In the genomic region with DNA sequence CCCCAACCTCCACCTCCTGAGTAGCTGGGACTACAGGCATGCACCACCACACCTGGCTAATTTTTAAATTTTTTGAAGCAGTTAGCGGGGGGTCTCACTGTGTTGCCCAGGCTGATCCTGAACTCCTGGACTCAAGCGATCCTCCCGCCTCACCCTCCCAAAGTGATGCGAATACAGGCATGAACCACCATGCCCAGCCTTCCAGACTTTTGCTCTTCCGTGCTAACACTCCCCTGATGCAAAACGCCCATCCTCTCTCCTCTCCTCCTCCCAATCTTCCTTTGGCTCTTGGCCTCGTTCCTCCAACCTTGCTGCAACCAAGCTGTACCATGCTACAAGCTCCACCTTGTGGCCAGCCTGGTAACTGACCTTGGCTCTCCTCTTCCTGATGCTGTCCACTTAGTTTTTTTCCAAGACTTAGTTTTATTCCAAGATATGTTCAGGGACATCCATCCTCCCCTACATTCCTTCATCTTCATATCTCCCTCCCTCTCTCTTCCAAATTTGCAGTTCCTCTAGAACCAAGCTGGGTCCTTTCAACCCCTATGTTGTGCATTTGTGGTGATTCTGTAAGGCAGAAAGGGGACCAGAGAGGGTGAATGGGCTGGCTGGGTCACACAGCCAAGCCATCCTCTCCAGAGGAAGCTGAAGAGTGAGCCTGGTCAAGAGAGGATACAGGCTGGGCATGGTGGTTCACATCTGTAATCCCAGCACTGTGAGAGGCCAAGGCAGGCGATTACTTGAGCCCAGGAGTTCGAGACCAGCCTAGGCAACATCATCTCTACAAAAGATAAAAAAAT, we compare ENCODE assay signal across 9 cellular contexts. TPM values are rescaled to one million over a fixed set of nuclear protein-coding genes. Genes with fewer than 3 reads are reported as not detected.
DNase-seq lines count a peak whose midpoint lies in the region; TF ChIP-seq lines count a peak whose summit lies in the region.
"Had no signal": no experiment of that assay in that cellular context is flagged by ENCODE, and none has a peak within 500 bp of the region (broad histone marks: within the 10 kb centered on the region; RNA-seq: fewer than 3 reads in every experiment).

No MANE protein-coding gene starts in this region.

- peak; percentile 81 for TF ChIP-seq CTCF in endodermal cell (conservative IDR thresholded peaks at IDR 0.05)

- H3K4me3 Mint-ChIP-seq in endodermal cell: no peak overlapping the region

- peaks cover 11% of the 10 kb centered on the region for H3K9me3 ChIP-seq in endodermal cell (ENCODE audit: control insufficient read depth, low read length)

- H3K4me3 ChIP-seq in endodermal cell (ENCODE audit: low read length): no peak overlapping the region

- peaks cover 3% of the 10 kb centered on the region for H3K36me3 Mint-ChIP-seq in endodermal cell (ENCODE audit: low read depth)

- no peak overlapping the region for H3K27ac ChIP-seq in endodermal cell (ENCODE audit: low read depth, low read length)

- H3K9me3 Mint-ChIP-seq in endodermal cell: peaks cover 30% of the 10 kb centered on the region

- WGBS in endodermal cell (ENCODE audit: insufficient coverage in 1 of 2, insufficient read length in 1 of 2), 2 experiments: 78 to 80% methylated on average over 8 to 9 of the region's 9 CpGs

- H3K9ac ChIP-seq in endodermal cell (ENCODE audit: extremely low read depth, low read length, poor library complexity, severe bottlenecking): no peak overlapping the region

- H3K27ac Mint-ChIP-seq in endodermal cell: no peak overlapping the region

- no peaks in the 10 kb centered on the region for H3K27me3 ChIP-seq in endodermal cell (ENCODE audit: control insufficient read depth, insufficient read depth, low read length, poor library complexity, severe bottlenecking)

- DNase-seq in activated effector memory CD4-positive, alpha-beta T cell treated with anti-CD3 and anti-CD28 coated beads, Interleukin-2, amount 50 U/mL, for 16 hours: peak; percentile 62
- DNase-seq in activated effector memory CD4-positive, alpha-beta T cell treated with Interleukin-2 at 50 U/mL for 16 hours: no peak
- DNase-seq in NCI-H69 (lab: John Stamatoyannopoulos, UW) (peak; percentile 18), endodermal cell (peak; percentile 92), NCI-H1092 treated with DMSO at 0.1 percent for 48 hours (lab: John Stamatoyannopoulos, UW) (no peak), COR-L47 (lab: John Stamatoyannopoulos, UW) (no peak), dedifferentiated amniotic fluid mesenchymal stem cell (ENCODE audit: extremely low spot score) (no peak)
- peak; percentile 12 to 13 for DNase-seq in stimulated activated CD8-positive, alpha-beta memory T cell treated with anti-CD3 and anti-CD28 coated beads, Interleukin-2, amount 100 ng/mL, for 48 hours (ENCODE audit: low read depth in 2 of 2)
- DNase-seq: DMS79 treated with DMSO at 0.1 percent for 48 hours had no signal

- no peaks in the 10 kb centered on the region for H3K4me1 ChIP-seq in endodermal cell (ENCODE audit: control insufficient read depth, insufficient read depth, low read length)

- H3K4me1 Mint-ChIP-seq in endodermal cell: peaks cover 9% of the 10 kb centered on the region

- peaks cover 30% of the 10 kb centered on the region for H3K27me3 Mint-ChIP-seq in endodermal cell (ENCODE audit: insufficient read depth)

- H3K36me3 ChIP-seq in endodermal cell (ENCODE audit: control insufficient read depth, insufficient read depth, low read length): no peaks in the 10 kb centered on the region

RNA-seq across cellular contexts. Expression of a gene that starts 32.8 kb away (rescaled TPM):
- total RNA-seq in endodermal cell: 1 to 10 TPM in 1 of 2 donors, under 1 TPM in 1; 0.53 to 1.2 TPM
- 2.4 TPM for polyA plus RNA-seq in endodermal cell (2013, experiment 1 of 2)
- 2.6 TPM for polyA plus RNA-seq in endodermal cell (2013, experiment 2 of 2)

Comparison
In these comparisons a context has a peak if more than half of its experiments do, and no peak if none do; other contexts are left out.
1. DNase-seq: peak in activated effector memory CD4-positive, alpha-beta T cell treated with anti-CD3 and anti-CD28 coated beads, Interleukin-2, amount 50 U/mL, for 16 hours (single experiment), NCI-H69 (single experiment), endodermal cell (single experiment) and stimulated activated CD8-positive, alpha-beta memory T cell treated with anti-CD3 and anti-CD28 coated beads, Interleukin-2, amount 100 ng/mL, for 48 hours (2 of 2); none in activated effector memory CD4-positive, alpha-beta T cell treated with Interleukin-2 at 50 U/mL for 16 hours (single experiment), NCI-H1092 treated with DMSO at 0.1 percent for 48 hours (single experiment), COR-L47 (single experiment) and dedifferentiated amniotic fluid mesenchymal stem cell (single experiment).